In the genomic region with DNA sequence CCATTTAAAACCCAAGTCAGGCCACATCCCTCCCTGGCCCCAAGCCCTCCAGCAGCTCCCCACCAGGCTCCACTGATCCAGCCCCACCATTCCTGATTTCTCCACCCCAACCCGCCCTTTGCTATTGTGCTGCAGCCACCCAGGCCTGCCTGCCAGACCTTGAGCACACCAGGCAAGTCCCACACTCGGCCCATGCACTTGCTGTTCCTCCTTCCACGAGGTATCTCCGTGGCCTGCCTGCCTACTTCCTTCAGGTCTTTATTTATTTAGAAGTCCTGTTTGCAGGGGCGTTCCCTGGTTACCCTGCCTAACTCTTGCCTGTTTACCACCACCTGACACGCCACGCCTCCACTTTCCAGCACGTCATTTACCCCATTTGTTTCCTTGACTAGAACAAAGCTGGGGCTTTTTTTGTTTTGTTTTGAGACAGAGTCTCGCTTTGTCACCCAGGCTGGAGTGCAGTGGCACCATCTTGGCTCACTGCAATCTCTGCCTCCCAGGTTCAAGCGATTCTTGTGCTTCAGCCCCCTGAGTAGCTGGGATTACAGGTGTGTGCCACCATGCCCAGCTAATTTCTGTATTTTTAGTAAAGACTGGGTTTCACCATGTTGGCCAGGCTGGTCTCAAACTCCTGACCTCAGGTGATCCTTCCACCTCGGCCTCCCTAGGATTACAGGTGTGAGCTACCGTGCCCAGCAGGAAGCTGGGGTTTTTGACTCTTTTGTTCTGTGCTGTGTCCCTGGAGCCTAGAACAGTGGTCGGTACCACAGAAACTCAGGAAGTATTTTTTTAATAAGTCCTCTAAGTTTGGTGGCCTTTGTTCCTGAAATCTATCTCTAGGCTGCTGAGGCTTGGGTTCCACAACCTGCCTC, we compare ENCODE assay signal across 8 cellular contexts. TPM values are rescaled to one million over a fixed set of nuclear protein-coding genes. Genes with fewer than 3 reads are reported as not detected.
DNase-seq lines count a peak whose midpoint lies in the region; ATAC-seq and TF ChIP-seq lines count a peak whose summit lies in the region.

No MANE protein-coding gene starts in this region.

- H3K4me1 Mint-ChIP-seq in natural killer cell, result peaks cover 14 to 23% of the 10 kb centered on the region in 2 donors

- ATAC-seq in Right ventricle myocardium superior (ENCODE audit: poor library complexity) (no peak), HG02938 (IDR thresholded peaks at IDR 0.05; ENCODE audit: unreplicated experiment) (peak; percentile 38), natural killer cell (peak; percentile 52 to 81 (median 61))

- 77% methylated on average over 13 of the region's 13 CpGs for WGBS in testis, 2 donors

- H3K27me3 Mint-ChIP-seq in natural killer cell (ENCODE audit: low read depth in 2 of 2), result no peaks in the 10 kb centered on the region

- H3K4me1 ChIP-seq in testis, result peaks cover 4% of the 10 kb centered on the region

- no peaks in the 10 kb centered on the region for H3K27me3 ChIP-seq in testis

- peak overlapping the region; percentile 63 for H3K4me3 Mint-ChIP-seq in natural killer cell

- no peaks in the 10 kb centered on the region for H3K36me3 Mint-ChIP-seq in natural killer cell

- intact Hi-C loops in Right ventricle myocardium superior (cut with DNase I) (loop anchor here (2.0 to 5.0 kb wide), 2 partner anchors 191 to 243 kb away; partner anchors contain the start of gene MEI1), cardiac septum (cut with DNase I) (loop anchor here (2.0 to 5.0 kb wide), 2 partner anchors 38 to 193 kb away; no protein-coding TSS in a partner anchor), natural killer cell (cut with micrococcal nuclease) (no loop called here), testis (cut with DNase I; ENCODE audit: low total_unique reads) (loop anchor here (5.0 kb wide), 2 partner anchors 118 to 243 kb away; partner anchors contain the start of gene MEI1)

- H3K36me3 ChIP-seq in testis (ENCODE audit: low read depth, missing control alignments), result no peaks in the 10 kb centered on the region

- DNase-seq in Right ventricle myocardium superior (peak; percentile 47), cardiac septum (ENCODE audit: low spot score) (no peak), T-helper 1 cell (peak; percentile 89 to 98 (median 95)), anterior cingulate cortex (lab: John Stamatoyannopoulos, UW) (peak in 34 of 58 donors; percentile 16 to 73 (median 37)), natural killer cell (peak; percentile 57), testis (peak; percentile 38), inferior parietal cortex (ENCODE audit: extremely low spot score) (no peak)

- no peak overlapping the region for H3K27ac ChIP-seq in testis

- no peak for TF ChIP-seq POLR2A in testis (IDR thresholded peaks at IDR 0.05)

- no peak for TF ChIP-seq CTCF in natural killer cell (IDR thresholded peaks at IDR 0.05)
- no peak for TF ChIP-seq CTCF in testis (IDR thresholded peaks at IDR 0.05)

- H3K9me3 ChIP-seq in testis, result no peaks in the 10 kb centered on the region

- H3K4me3 ChIP-seq in testis, result no peak overlapping the region

- H3K9me3 Mint-ChIP-seq in natural killer cell, result no peaks in the 10 kb centered on the region

- peak overlapping the region; percentile 83 to 91 for H3K27ac Mint-ChIP-seq in natural killer cell

RNA-seq across cellular contexts. Expression of gene CENPM, which starts 6.7 kb away (rescaled TPM):
- total RNA-seq in Right ventricle myocardium superior (0.59 TPM), cardiac septum (0.24 TPM), natural killer cell (1 to 10 TPM; 4.2 to 7.1 (median 6.1) TPM), testis (10 to 100 TPM; 15.5 to 28.2 TPM)
- 15.7 TPM for polyA plus RNA-seq in testis (ENCODE audit: insufficient read depth, low read depth, low replicate concordance)

RNA-seq across cellular contexts. Expression of gene TNFRSF13C, which starts 13.6 kb away (rescaled TPM):
- total RNA-seq in Right ventricle myocardium superior (1.2 TPM), cardiac septum (0.08 TPM), natural killer cell (1 to 10 TPM; 2.4 to 3.2 (median 2.7) TPM), testis (1 to 10 TPM in 1 of 2 donors, under 1 TPM in 1; 0.56 to 1.9 TPM)
- 0.69 TPM for polyA plus RNA-seq in testis (ENCODE audit: insufficient read depth, low read depth, low replicate concordance)

RNA-seq across cellular contexts. Expression of gene SHISA8, which starts 25.3 kb away (rescaled TPM):
- total RNA-seq in Right ventricle myocardium superior (6.4 TPM), cardiac septum (not detected), natural killer cell (under 1 TPM in 1 of 3 donors, not detected in 2; 0.24 TPM), testis (1 to 10 TPM; 1.3 to 1.4 TPM)
- not detected for polyA plus RNA-seq in testis (ENCODE audit: insufficient read depth, low read depth, low replicate concordance)

RNA-seq across cellular contexts. Expression of gene SEPTIN3, which starts 29.0 kb away (rescaled TPM):
- total RNA-seq in Right ventricle myocardium superior (0.08 TPM), cardiac septum (not detected), natural killer cell (under 1 TPM in 1 of 3 donors, not detected in 2; 0.38 TPM), testis (1 to 10 TPM; 1.6 to 2.2 TPM)
- polyA plus RNA-seq in testis (ENCODE audit: insufficient read depth, low read depth, low replicate concordance), result 2.4 TPM

Comparison
In these comparisons a context has a peak if more than half of its experiments do, and no peak if none do; other contexts are left out.
1. DNase-seq: peak in Right ventricle myocardium superior (single experiment), T-helper 1 cell (5 of 5), anterior cingulate cortex (34 of 58), natural killer cell (single experiment) and testis (single experiment); none in cardiac septum (single experiment) and inferior parietal cortex (single experiment).